Comparison of ENCODE assay signal across 14 cellular contexts in genomic region chr2:24813645-24814257, GRCh38.
"Had no signal": no experiment of that assay in that cellular context is flagged by ENCODE, and none has a peak within 500 bp of the region (broad histone marks: within the 10 kb centered on the region; RNA-seq: fewer than 3 reads in every experiment).

No MANE protein-coding gene starts in this region.

- H3K4me1 ChIP-seq: stomach, tibial nerve, vagina had no signal

- H3K27me3 ChIP-seq: stomach, tibial nerve, vagina had no signal

- H3K27ac ChIP-seq: skin epidermis, stomach, tibial nerve, vagina, WERI-Rb-1 had no signal

- H3K9me3 ChIP-seq: stomach, tibial nerve, vagina had no signal

- ATAC-seq: activated T-helper 17 cell treated with anti-CD3 and anti-CD28 coated beads, Interleukin-2, amount 50 U/mL, for 72 hours; esophagus mucosa; left cardiac atrium had no signal

- DNase-seq: activated CD4-positive, alpha-beta T cell treated with anti-CD3 and anti-CD28 coated beads for 4 hours; activated naive CD4-positive, alpha-beta T cell treated with anti-CD3 and anti-CD28 coated beads, Interleukin-2, amount 10 ng/mL, durations not matched to agents 7 days and 5 days; activated T-cell treated with anti-CD3 and anti-CD28 coated beads for 4 hours; central memory CD4-positive, alpha-beta T cell; dermis blood vessel endothelial cell; left cardiac atrium; mammary epithelial cell; stomach; WERI-Rb-1 had no signal

- H3K4me3 ChIP-seq: skin epidermis, stomach, tibial nerve, vagina had no signal
